In the genomic region with DNA sequence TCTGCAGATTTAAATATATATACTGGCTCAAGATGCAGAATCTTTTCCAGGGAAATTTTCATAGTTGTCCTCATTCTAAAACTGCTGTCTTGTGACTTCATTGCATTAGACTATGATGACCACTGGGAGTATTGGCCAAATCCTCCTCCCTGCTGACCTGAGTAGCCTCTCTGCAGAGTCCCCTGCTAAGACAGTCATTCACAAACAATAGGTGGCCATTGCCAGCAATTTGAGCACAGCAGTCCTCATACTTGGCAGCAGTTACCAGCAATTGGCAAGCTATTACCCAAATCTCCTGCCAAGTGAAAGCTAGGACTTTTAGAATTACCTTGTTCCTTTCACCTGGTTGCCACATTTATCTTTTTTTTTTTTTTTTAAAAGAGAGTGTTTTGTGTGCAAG, we compare ENCODE assay signal across 17 cellular contexts.
DNase-seq lines count a peak whose midpoint lies in the region; ATAC-seq and TF ChIP-seq lines count a peak whose summit lies in the region.
"Had no signal": no experiment of that assay in that cellular context is flagged by ENCODE, and none has a peak within 500 bp of the region (broad histone marks: within the 10 kb centered on the region; RNA-seq: fewer than 3 reads in every experiment).

No MANE protein-coding gene starts in this region.

- no peaks in the 10 kb centered on the region for H3K36me3 ChIP-seq in gastroesophageal sphincter
- H3K36me3 ChIP-seq: gastrocnemius medialis, ovary had no signal

- H3K4me3 ChIP-seq in gastroesophageal sphincter, result no peak overlapping the region
- H3K4me3 ChIP-seq: gastrocnemius medialis, ovary had no signal

- H3K4me1 ChIP-seq in gastroesophageal sphincter, result no peaks in the 10 kb centered on the region
- H3K4me1 ChIP-seq: gastrocnemius medialis had no signal

- TF ChIP-seq CTCF in gastroesophageal sphincter (IDR thresholded peaks at IDR 0.05), result no peak

- DNase-seq in COR-L47 (lab: John Stamatoyannopoulos, UW), result peak; percentile 95
- peak; percentile 90 for DNase-seq in NCI-H1092 (lab: John Stamatoyannopoulos, UW)
- peak; percentile 12 for DNase-seq in NCI-H748 treated with DMSO at 0.1 percent for 48 hours (lab: John Stamatoyannopoulos, UW)
- DNase-seq in iPS-NIHi11 (ENCODE audit: low spot score), result peak; percentile 41
- no peak for DNase-seq in NCI-H2171 treated with DMSO at 0.1 percent for 48 hours (lab: John Stamatoyannopoulos, UW)
- DNase-seq in NCI-H226, result no peak
- DNase-seq: activated CD4-positive, alpha-beta T cell treated with anti-CD3 and anti-CD28 coated beads for 1 hour; activated CD8-positive, alpha-beta memory T cell treated with anti-CD3 and anti-CD28 coated beads, Interleukin-2, amount 50 U/mL, for 48 hours; activated naive CD4-positive, alpha-beta T cell treated with anti-CD3 and anti-CD28 coated beads for 36 hours; gastrocnemius medialis; kidney; NCI-H1048; ovary; stimulated activated naive CD8-positive, alpha-beta T cell treated with anti-CD3 and anti-CD28 coated beads, Interleukin-15, Interleukin-2, amounts not matched to agents 100 U/mL and 50 U/mL, for 24 hours had no signal

- no peak for TF ChIP-seq POLR2A in gastroesophageal sphincter (IDR thresholded peaks at IDR 0.05)

- TF ChIP-seq EP300 in gastroesophageal sphincter (IDR thresholded peaks at IDR 0.05), result no peak

- no peak overlapping the region for H3K27ac ChIP-seq in gastroesophageal sphincter
- H3K27ac ChIP-seq: epithelial cell of prostate, gastrocnemius medialis, ovary had no signal

- H3K27me3 ChIP-seq in gastroesophageal sphincter, result no peaks in the 10 kb centered on the region
- H3K27me3 ChIP-seq: gastrocnemius medialis, ovary had no signal

- H3K9me3 ChIP-seq in gastroesophageal sphincter, result no peaks in the 10 kb centered on the region
- H3K9me3 ChIP-seq: gastrocnemius medialis, ovary had no signal

- ATAC-seq in GM21526 (IDR thresholded peaks at IDR 0.05; ENCODE audit: low FRiP score, unreplicated experiment) (no peak), gastroesophageal sphincter (no peak)
- ATAC-seq: gastrocnemius medialis; stimulated activated naive CD8-positive, alpha-beta T cell treated with anti-CD3 and anti-CD28 coated beads, Interleukin-15, Interleukin-2, amounts not matched to agents 100 U/mL and 50 U/mL, for 24 hours had no signal

Comparison
In these comparisons a context has a peak if more than half of its experiments do, and no peak if none do; other contexts are left out.
1. DNase-seq: peak in COR-L47 (single experiment), NCI-H1092 (single experiment), NCI-H748 treated with DMSO at 0.1 percent for 48 hours (single experiment) and iPS-NIHi11 (single experiment); none in NCI-H2171 treated with DMSO at 0.1 percent for 48 hours (single experiment) and NCI-H226 (single experiment).